Comparison of ENCODE assay signal across 25 cellular contexts in the genomic region with DNA sequence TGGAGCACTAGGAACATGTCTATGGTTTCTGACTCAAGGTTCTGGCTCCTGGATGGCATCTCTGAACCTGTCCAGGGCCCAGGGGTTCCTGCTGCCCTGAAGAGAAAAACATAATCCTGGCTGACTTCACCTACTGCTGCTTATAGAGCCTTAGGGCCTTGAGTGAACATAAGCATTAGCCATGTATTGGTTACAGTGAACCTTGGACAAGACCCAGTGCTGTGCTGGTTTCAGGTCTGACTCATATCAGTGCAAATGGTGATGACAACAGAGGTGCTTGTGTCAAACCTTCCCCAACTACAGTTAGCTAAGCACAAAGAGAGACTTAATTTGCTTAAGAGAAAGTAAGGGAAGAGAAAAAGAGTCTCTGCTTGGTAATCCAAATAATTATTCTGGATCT.
DNase-seq lines count a peak whose midpoint lies in the region; ATAC-seq, FAIRE-seq and TF ChIP-seq lines count a peak whose summit lies in the region.
"Had no signal": no experiment of that assay in that cellular context is flagged by ENCODE, and none has a peak within 500 bp of the region (broad histone marks: within the 10 kb centered on the region; RNA-seq: fewer than 3 reads in every experiment).

No MANE protein-coding gene starts in this region.

- H3K36me3 Mint-ChIP-seq in astrocyte (ENCODE audit: low read depth, unreplicated experiment): no peaks in the 10 kb centered on the region

- DNase-seq in EH (ENCODE audit: low read depth) (peak; percentile 48), astrocyte (ENCODE audit: low read depth) (peak; percentile 52), fibroblast of pulmonary artery (ENCODE audit: low read depth) (peak; percentile 11), posterior vena cava (ENCODE audit: low spot score) (no peak), anterior cingulate cortex (lab: John Stamatoyannopoulos, UW) (no peak)
- DNase-seq: activated CD4-positive, alpha-beta T cell treated with anti-CD3 and anti-CD28 coated beads, Interleukin-2, amount 50 U/mL, for 48 hours; amygdala; CD4-positive, alpha-beta T cell; DMS79; effector memory CD4-positive, alpha-beta T cell; HCEC 1CT; hypothalamus; NCI-H1092; NCI-H2081 treated with DMSO at 0.1 percent for 48 hours; NCI-H510A treated with DMSO at 0.1 percent for 48 hours; right cardiac atrium; SIG-M5; stimulated activated CD4-positive, alpha-beta T cell treated with anti-CD3 and anti-CD28 coated beads, Interleukin-15, amount 100 ng/mL, for 24 hours; T-helper 17 cell had no signal

- peak; percentile 90 for ATAC-seq in HG03432 (IDR thresholded peaks at IDR 0.05; ENCODE audit: unreplicated experiment)
- ATAC-seq in GM21723 (IDR thresholded peaks at IDR 0.05; ENCODE audit: unreplicated experiment): no peak
- no peak for ATAC-seq in GM21576 (IDR thresholded peaks at IDR 0.05; ENCODE audit: unreplicated experiment)
- ATAC-seq: right cardiac atrium, T-helper 17 cell, WTC11 had no signal

- no peaks in the 10 kb centered on the region for H3K79me2 ChIP-seq in astrocyte (ENCODE audit: insufficient read depth, low read length)

- no peak overlapping the region for H3K27ac Mint-ChIP-seq in astrocyte (ENCODE audit: unreplicated experiment)
- H3K27ac Mint-ChIP-seq: CD4-positive, alpha-beta T cell; T-helper 17 cell; WTC11 had no signal

- no peaks in the 10 kb centered on the region for H3K27me3 Mint-ChIP-seq in astrocyte (ENCODE audit: low read depth, unreplicated experiment)
- H3K27me3 Mint-ChIP-seq: CD4-positive, alpha-beta T cell; T-helper 17 cell had no signal

- peak; percentile 86 for FAIRE-seq in astrocyte (lab: Jason Lieb, UNC)

- TF ChIP-seq CTCF in astrocyte (IDR thresholded peaks at IDR 0.05; ENCODE audit: insufficient read depth, low read depth, low read length) (no peak), fibroblast of pulmonary artery (IDR thresholded peaks at IDR 0.05; ENCODE audit: low read length, missing control alignments) (no peak)

- no peak overlapping the region for H2AFZ ChIP-seq in astrocyte (ENCODE audit: low read depth, low read length)

- no peaks in the 10 kb centered on the region for H3K27me3 ChIP-seq in astrocyte (ENCODE audit: insufficient read depth, low read length)

- H3K9me3 Mint-ChIP-seq in astrocyte (ENCODE audit: unreplicated experiment): peaks cover 6% of the 10 kb centered on the region

- H3K27ac ChIP-seq in astrocyte (ENCODE audit: low read depth, low read length): no peak overlapping the region
- H3K27ac ChIP-seq: KMS-11, thoracic aorta had no signal

- H3K4me1 ChIP-seq in astrocyte (ENCODE audit: insufficient read depth, low read length): no peaks in the 10 kb centered on the region

- H3K36me3 ChIP-seq in astrocyte (ENCODE audit: insufficient read depth, low read length): no peaks in the 10 kb centered on the region
- H3K36me3 ChIP-seq: thoracic aorta had no signal

- no peak overlapping the region for H3K9ac ChIP-seq in astrocyte (ENCODE audit: low read length)
- H3K9ac ChIP-seq: KMS-11 had no signal

- H3K9me3 ChIP-seq in astrocyte (ENCODE audit: insufficient read depth, low read depth, low read length): no peaks in the 10 kb centered on the region
- H3K9me3 ChIP-seq: thoracic aorta had no signal

- H3K4me1 Mint-ChIP-seq in astrocyte (ENCODE audit: low read depth, unreplicated experiment): no peaks in the 10 kb centered on the region
- H3K4me1 Mint-ChIP-seq: T-helper 17 cell, WTC11 had no signal

- H3K4me3 ChIP-seq in astrocyte (ENCODE audit: insufficient read depth, low read depth, low read length) (no peak overlapping the region), fibroblast of pulmonary artery (replicated peaks; ENCODE audit: low read depth, low read length) (no peak overlapping the region)
- H3K4me3 ChIP-seq: thoracic aorta had no signal

- H3K4me3 Mint-ChIP-seq in astrocyte (ENCODE audit: unreplicated experiment): no peak overlapping the region
- H3K4me3 Mint-ChIP-seq: CD4-positive, alpha-beta T cell; T-helper 17 cell; WTC11 had no signal

- intact Hi-C loops in posterior vena cava (cut with DNase I): no loop called here

- no peak overlapping the region for H3K4me2 ChIP-seq in astrocyte (ENCODE audit: low read length)
- H3K4me2 ChIP-seq: KMS-11 had no signal

- H4K20me1 ChIP-seq in astrocyte (ENCODE audit: insufficient read depth, low read length): no peaks in the 10 kb centered on the region

Comparison
In these comparisons a context has a peak if more than half of its experiments do, and no peak if none do; other contexts are left out.
1. DNase-seq: peak in EH (single experiment), astrocyte (single experiment) and fibroblast of pulmonary artery (single experiment); none in posterior vena cava (single experiment) and anterior cingulate cortex (0 of 58).